Comparison of ENCODE assay signal across 8 cellular contexts in genomic region chr6:34392497-34393190, GRCh38. TPM values are rescaled to one million over a fixed set of nuclear protein-coding genes. Genes with fewer than 3 reads are reported as not detected.
DNase-seq lines count a peak whose midpoint lies in the region; ATAC-seq and TF ChIP-seq lines count a peak whose summit lies in the region.

Gene NUDT3, minus strand, starts transcription at chr6:34392669. Its CDS starts 307 bp downstream, at chr6:34392362.

- 0% methylated on average over 87 of the region's 87 CpGs for WGBS in esophagus, 2 donors

- H4K20me1 ChIP-seq in PC-3 (ENCODE audit: low read length): peaks cover 20% of the 10 kb centered on the region; the same call in 1 of the 2 replicates

- H3K79me2 ChIP-seq in PC-3 (ENCODE audit: low read length): peaks cover 46% of the 10 kb centered on the region

- peak; percentile 74 for TF ChIP-seq CTCF in PC-3 (conservative IDR thresholded peaks at IDR 0.05; ENCODE audit: low read depth, low read length)

- CTCF ChIA-PET in PC-3 (lab: Charles Lee): interaction anchor here (0.6 kb wide), 1 partner anchor 23 kb away, joined by 4 read pairs; no protein-coding TSS in a partner anchor

- H3K4me3 ChIP-seq in Jurkat, Clone E6-1 (ENCODE audit: low read length): peak within 1 kb of the TSS; percentile 78
- H3K4me3 ChIP-seq in PC-3 (ENCODE audit: low read length) (peak within 1 kb of the TSS; percentile 96), esophagus (ENCODE audit: low read depth in 1 of 2, low read length in 2 of 2) (peak within 1 kb of the TSS; percentile 63 to 83), muscle layer of colon (ENCODE audit: low read depth in 1 of 2, low read length in 2 of 2) (peak within 1 kb of the TSS; percentile 83 to 92)

- H3K36me3 ChIP-seq in PC-3 (ENCODE audit: low read depth, low read length) (no peaks in the 10 kb centered on the region), esophagus (ENCODE audit: control insufficient read depth in 2 of 2, insufficient read depth in 2 of 2, low read length in 1 of 2) (no peaks in the 10 kb centered on the region), muscle layer of colon (ENCODE audit: insufficient read depth, low read length) (no peaks in the 10 kb centered on the region)

- H3F3A ChIP-seq in PC-3 (ENCODE audit: low read length, unreplicated experiment): no peaks in the 10 kb centered on the region

- POLR2A ChIA-PET in PC-3 (lab: Charles Lee; ENCODE audit: unreplicated experiment): no interaction called here

- H3K27ac ChIP-seq in PC-3 (ENCODE audit: low read length): peak within 1 kb of the TSS; percentile 72
- peak within 1 kb of the TSS; percentile 86 to 91 for H3K27ac ChIP-seq in esophagus (ENCODE audit: low read depth in 2 of 2, low read length in 1 of 2)
- H3K27ac ChIP-seq in muscle layer of colon (ENCODE audit: low read depth, low read length): peak within 1 kb of the TSS; percentile 89

- BruUV-seq in PC-3 (replicated peaks; lab: Mats Ljungman, UMichigan): no TSS peak

- H3K9ac ChIP-seq in PC-3 (ENCODE audit: low read length) (peak within 1 kb of the TSS; percentile 97), muscle layer of colon (ENCODE audit: low read length) (peak within 1 kb of the TSS; percentile 67)

- peak; percentile 80 for ATAC-seq in GM21619 (IDR thresholded peaks at IDR 0.05; ENCODE audit: unreplicated experiment)
- ATAC-seq in PC-3: peak; percentile 83

- no peaks in the 10 kb centered on the region for H3K27me3 ChIP-seq in PC-3 (ENCODE audit: low read length)
- no peaks in the 10 kb centered on the region for H3K27me3 ChIP-seq in esophagus (ENCODE audit: control insufficient read depth in 1 of 2, insufficient read depth in 2 of 2, low read length in 2 of 2)
- no peaks in the 10 kb centered on the region for H3K27me3 ChIP-seq in muscle layer of colon (ENCODE audit: control insufficient read depth in 1 of 2, insufficient read depth in 2 of 2, low read length in 2 of 2)

- H3K9me3 ChIP-seq in PC-3 (ENCODE audit: low read length) (peaks cover 3% of the 10 kb centered on the region; the same call in 1 of the 2 replicates), esophagus (ENCODE audit: control insufficient read depth in 2 of 2, insufficient read depth in 1 of 2, low read depth in 1 of 2, low read length in 1 of 2) (no peaks in the 10 kb centered on the region), muscle layer of colon (ENCODE audit: low read length) (no peaks in the 10 kb centered on the region)

- no peaks in the 10 kb centered on the region for H3K9me2 ChIP-seq in PC-3 (replicated peaks; ENCODE audit: low read length)

- peak within 1 kb of the TSS; percentile 95 for H2AFZ ChIP-seq in PC-3 (ENCODE audit: low read length)

- H3K4me1 ChIP-seq in PC-3 (ENCODE audit: insufficient read depth, low read length) (peaks cover 8% of the 10 kb centered on the region), esophagus (ENCODE audit: control insufficient read depth in 2 of 2, insufficient read depth in 2 of 2, low read length in 1 of 2) (no peaks in the 10 kb centered on the region), muscle layer of colon (ENCODE audit: insufficient read depth, low read length) (peaks cover 31% of the 10 kb centered on the region)

- intact Hi-C loops in PC-3 (cut with micrococcal nuclease): loop anchor here (2.0 kb wide), 1 partner anchor 52 kb away; no protein-coding TSS in a partner anchor

- peak within 1 kb of the TSS; percentile 90 for H3K4me2 ChIP-seq in PC-3 (ENCODE audit: low read length)

- peak; percentile 91 for DNase-seq in DMS53 (lab: John Stamatoyannopoulos, UW)
- peak; percentile 90 for DNase-seq in Jurkat, Clone E6-1 (ENCODE audit: low read depth, low spot score)
- peak; percentile 91 for DNase-seq in PC-3
- DNase-seq in activated T-cell treated with anti-CD3 and anti-CD28 coated beads, Interleukin-2, amount 50 U/mL, for 1 hour: peak; percentile 98
- peak; percentile 82 for DNase-seq in stimulated activated CD8-positive, alpha-beta memory T cell treated with anti-CD3 and anti-CD28 coated beads, Interleukin-7, amount 100 ng/mL, for 24 hours (ENCODE audit: low read depth)

RNA-seq across cellular contexts. Expression of gene NUDT3, which starts in this region (rescaled TPM):
- 6.6 TPM for polyA plus RNA-seq in Jurkat, Clone E6-1 (2012; ENCODE audit: insufficient read depth, insufficient read length)
- 24.6 and 28.7 TPM in 2 replicates for total RNA-seq in PC-3 (2014; rRNA removed)
- polyA plus RNA-seq in esophagus: 1 to 10 TPM; 7.9 to 8.5 TPM

Comparison
In these comparisons a context has a peak if more than half of its experiments do, and no peak if none do; other contexts are left out.
1. Peak in every context shown above with its lines: DNase-seq, ATAC-seq, H3K4me3 ChIP-seq and H3K27ac ChIP-seq.